In the genomic region with DNA sequence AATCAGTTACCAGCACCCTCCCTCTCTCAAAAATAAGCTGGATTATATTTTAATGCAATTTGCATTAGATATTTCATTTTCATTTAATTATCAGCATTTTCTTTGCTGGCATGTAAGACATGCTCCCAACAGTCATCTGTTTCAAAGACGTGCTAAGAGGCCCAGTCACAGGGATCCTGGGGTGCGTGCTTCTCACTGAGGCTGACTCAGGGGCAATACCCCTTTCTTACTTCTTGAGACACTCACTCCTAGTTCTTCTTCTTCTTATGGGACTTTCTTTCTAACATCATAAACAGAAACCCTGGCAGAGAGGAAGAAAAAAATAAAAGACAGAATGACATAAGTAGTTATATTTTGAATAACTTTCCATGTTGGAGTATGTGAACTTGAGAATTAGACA, we compare ENCODE assay signal across 14 cellular contexts.
"Had no signal": no experiment of that assay in that cellular context is flagged by ENCODE, and none has a peak within 500 bp of the region (broad histone marks: within the 10 kb centered on the region; RNA-seq: fewer than 3 reads in every experiment).

No MANE protein-coding gene starts in this region.

- H3K27ac ChIP-seq: left lung, psoas muscle, sigmoid colon had no signal

- ATAC-seq: effector memory CD8-positive, alpha-beta T cell; left lung; naive thymus-derived CD4-positive, alpha-beta T cell had no signal

- H3K4me1 ChIP-seq: left lung, psoas muscle, sigmoid colon had no signal

- DNase-seq: cerebellar nuclear complex; effector memory CD8-positive, alpha-beta T cell; erythroblast; islet precursor cell; left lung; naive thymus-derived CD4-positive, alpha-beta T cell; nephron progenitor cell; psoas muscle; retina; sigmoid colon; small intestine; stimulated activated CD4-positive, alpha-beta T cell treated with anti-CD3 and anti-CD28 coated beads, Interleukin-12 subunit alpha, Interleukin-12 subunit beta, amount 100 ng/mL, for 4 hours; stimulated activated naive CD4-positive, alpha-beta T cell treated with Interleukin-2 at 50 U/mL for 16 hours; trophoblast cell had no signal

- H3K4me3 ChIP-seq: left lung, psoas muscle, sigmoid colon had no signal

- H3K9me3 ChIP-seq: left lung, psoas muscle, sigmoid colon had no signal

- H3K36me3 ChIP-seq: left lung, sigmoid colon had no signal

- H3K27me3 ChIP-seq: left lung, sigmoid colon had no signal
